Comparison of ENCODE assay signal across 16 cellular contexts in genomic region chr1:32342704-32343103, GRCh38. TPM values are rescaled to one million over a fixed set of nuclear protein-coding genes. Genes with fewer than 3 reads are reported as not detected.
DNase-seq lines count a peak whose midpoint lies in the region; ATAC-seq, FAIRE-seq and TF ChIP-seq lines count a peak whose summit lies in the region.
"Had no signal": no experiment of that assay in that cellular context is flagged by ENCODE, and none has a peak within 500 bp of the region (broad histone marks: within the 10 kb centered on the region; RNA-seq: fewer than 3 reads in every experiment).

No MANE protein-coding gene starts in this region.

- ATAC-seq in K562 = no peak

- no peaks in the 10 kb centered on the region for H3K9me3 Mint-ChIP-seq in activated CD4-positive, alpha-beta T cell treated with anti-CD3 and anti-CD28 coated beads, Interleukin-2, amount 10 ng/mL, durations not matched to agents 24 days and 14 days
- H3K9me3 Mint-ChIP-seq: GM23338 had no signal

- H3K9me3 ChIP-seq in BLaER1 treated with 17β-estradiol and CSF1 and Interleukin-3, amounts not matched to agents 10 nM and 100 nM (replicated peaks in 1 of 11) = no peaks in the 10 kb centered on the region
- H3K9me3 ChIP-seq in K562 (replicated peaks; ENCODE audit: control insufficient read depth, insufficient read depth, low read depth, low read length) = no peaks in the 10 kb centered on the region
- no peaks in the 10 kb centered on the region for H3K9me3 ChIP-seq in SK-N-SH
- H3K9me3 ChIP-seq: MG63 had no signal

- peaks cover 7% of the 10 kb centered on the region for H3K27me3 Mint-ChIP-seq in activated CD4-positive, alpha-beta T cell treated with anti-CD3 and anti-CD28 coated beads, Interleukin-2, amount 10 ng/mL, durations not matched to agents 24 days and 14 days

- no peaks in the 10 kb centered on the region for H3K9me1 ChIP-seq in K562 (ENCODE audit: control insufficient read depth, insufficient read depth, low read length)

- H3K36me3 ChIP-seq in BLaER1 treated with 17β-estradiol and CSF1 and Interleukin-3, amounts not matched to agents 10 nM and 100 nM = no peaks in the 10 kb centered on the region
- no peaks in the 10 kb centered on the region for H3K36me3 ChIP-seq in K562 (ENCODE audit: control insufficient read depth, insufficient read depth, low read length)
- no peaks in the 10 kb centered on the region for H3K36me3 ChIP-seq in SK-N-SH (replicated peaks in 1 of 2; ENCODE audit: control insufficient read depth in 1 of 2, insufficient read depth in 2 of 2, low read length in 1 of 2)
- H3K36me3 ChIP-seq: MG63 had no signal

- peaks cover 61 to 89% (median 76%) of the 10 kb centered on the region in 10 experiments for H3K4me1 ChIP-seq in BLaER1 treated with 17β-estradiol and CSF1 and Interleukin-3, amounts not matched to agents 10 nM and 100 nM
- H3K4me1 ChIP-seq in K562 (replicated peaks in 1 of 2; ENCODE audit: control insufficient read depth in 2 of 2, insufficient read depth in 2 of 2, low read length in 2 of 2) = peaks cover 24 to 47% of the 10 kb centered on the region in 2 experiments; a peak in 4 of 5 replicates
- H3K4me1 ChIP-seq in SK-N-SH (ENCODE audit: control insufficient read depth in 1 of 2, insufficient read depth in 2 of 2, low read depth in 1 of 2, low read length in 1 of 2) = no peaks in the 10 kb centered on the region; a peak in 1 of 4 replicates

- no peak for DNase-seq in activated CD4-positive, alpha-beta T cell treated with anti-CD3 and anti-CD28 coated beads, Interleukin-2, amount 10 ng/mL, durations not matched to agents 24 days and 14 days
- DNase-seq in activated CD4-positive, alpha-beta T cell treated with anti-CD3 and anti-CD28 coated beads, Interleukin-2, amount 50 U/mL, for 4 hours = no peak
- DNase-seq in K562 (ENCODE audit: extremely low read depth in 1 of 4, low spot score in 3 of 4) = no peak
- no peak for DNase-seq in SK-N-SH
- no peak for DNase-seq in erythroblast (lab: John Stamatoyannopoulos, UW)
- DNase-seq: C1 segment of cervical spinal cord, DMS 273 treated with DMSO at 0.1 percent for 48 hours, GF-D8, MG63, NCI-H1092, NCI-H524 had no signal

- peaks cover 20% of the 10 kb centered on the region for H3K4me1 Mint-ChIP-seq in activated CD4-positive, alpha-beta T cell treated with anti-CD3 and anti-CD28 coated beads, Interleukin-2, amount 10 ng/mL, durations not matched to agents 24 days and 14 days

- TF ChIP-seq POLR2A in K562 (conservative IDR thresholded peaks at IDR 0.05) = no peak
- no peak for TF ChIP-seq POLR2A in erythroblast (IDR thresholded peaks at IDR 0.05; ENCODE audit: low read length)

- no TSS peak for BruUV-seq in K562 (replicated peaks; lab: Mats Ljungman, UMichigan)

- no peaks in the 10 kb centered on the region for H3F3A ChIP-seq in SK-N-SH (replicated peaks; ENCODE audit: insufficient read depth)

- in situ Hi-C loops in K562 (cut with MboI) = no loop called here

- peaks cover 0 to 10% (median 0%) of the 10 kb centered on the region in 11 experiments; a peak in 1 of 22 replicates for H3K27me3 ChIP-seq in BLaER1 treated with 17β-estradiol and CSF1 and Interleukin-3, amounts not matched to agents 10 nM and 100 nM
- H3K27me3 ChIP-seq in K562 (ENCODE audit: control insufficient read depth in 2 of 2, insufficient read depth in 2 of 2, low read length in 2 of 2) = no peaks in the 10 kb centered on the region
- H3K27me3 ChIP-seq in SK-N-SH (ENCODE audit: insufficient read depth) = no peaks in the 10 kb centered on the region
- H3K27me3 ChIP-seq: MG63 had no signal

- H3K4me2 ChIP-seq in BLaER1 treated with 17β-estradiol and CSF1 and Interleukin-3, amounts not matched to agents 10 nM and 100 nM = peak overlapping the region; percentile 56 to 73 (median 61)
- H3K4me2 ChIP-seq in K562 (ENCODE audit: insufficient read depth, low read length) (no peak overlapping the region), SK-N-SH (no peak overlapping the region)
- H3K4me2 ChIP-seq: GM23338 had no signal

- CTCF ChIA-PET in K562 (lab: Yijun Ruan, JAX; ENCODE audit: low intra/inter-chr PET ratio) = no interaction called here
- CTCF ChIA-PET in SK-N-SH (lab: Yijun Ruan, JAX) = no interaction called here

- TF ChIP-seq CTCF in K562 (IDR thresholded peaks at IDR 0.05 in 2 of 3, conservative IDR thresholded peaks at IDR 0.05 in 1 of 3; ENCODE audit: insufficient read depth in 2 of 3, low read depth in 1 of 3, low read length in 3 of 3) = no peak
- no peak for TF ChIP-seq CTCF in SK-N-SH (IDR thresholded peaks at IDR 0.05)

- no peaks in the 10 kb centered on the region for H3K79me2 ChIP-seq in K562 (ENCODE audit: control insufficient read depth, insufficient read depth, low read length)
- H3K79me2 ChIP-seq in SK-N-SH (ENCODE audit: insufficient read depth) = no peaks in the 10 kb centered on the region

- H3K4me3 Mint-ChIP-seq in activated CD4-positive, alpha-beta T cell treated with anti-CD3 and anti-CD28 coated beads, Interleukin-2, amount 10 ng/mL, durations not matched to agents 24 days and 14 days = peak overlapping the region; percentile 46
- H3K4me3 Mint-ChIP-seq: GM23338 had no signal

- POLR2A ChIA-PET in K562 (lab: Yijun Ruan, JAX) = interaction anchor here (0.6 to 2.2 kb wide), 6 partner anchors 9 to 278 kb away, joined by 3 to 9 read pairs (median 4); no protein-coding TSS in a partner anchor
- POLR2A ChIA-PET in SK-N-SH (lab: Yijun Ruan, JAX) = no interaction called here

- intact Hi-C loops in activated CD4-positive, alpha-beta T cell treated with anti-CD3 and anti-CD28 coated beads, Interleukin-2, amount 10 ng/mL, durations not matched to agents 24 days and 14 days (cut with micrococcal nuclease) = no loop called here
- intact Hi-C loops in K562 (cut with micrococcal nuclease) = no loop called here

- TF ChIP-seq EP300 in K562 (IDR thresholded peaks at IDR 0.05; ENCODE audit: low read length) (no peak), SK-N-SH (IDR thresholded peaks at IDR 0.05; ENCODE audit: borderline replicate concordance in 1 of 2, low read depth in 1 of 2, low read length in 1 of 2) (no peak)

- H3K4me3 ChIP-seq in BLaER1 treated with 17β-estradiol and CSF1 and Interleukin-3, amounts not matched to agents 10 nM and 100 nM = no peak overlapping the region
- no peak overlapping the region for H3K4me3 ChIP-seq in K562
- H3K4me3 ChIP-seq in SK-N-SH (ENCODE audit: low read depth in 2 of 2, low read length in 1 of 2) = no peak overlapping the region
- H3K4me3 ChIP-seq: GM23338, MG63 had no signal

- TF ChIP-seq RAD21 in K562 (CRISPR knock-in tag; conservative IDR thresholded peaks at IDR 0.05 in 1 of 2, IDR thresholded peaks at IDR 0.05 in 1 of 2) (no peak), SK-N-SH (IDR thresholded peaks at IDR 0.05; ENCODE audit: low read length) (no peak)

- peak overlapping the region in 2 of 11 experiments; percentile 41 to 44; a peak in 2 of 22 replicates for H3K27ac ChIP-seq in BLaER1 treated with 17β-estradiol and CSF1 and Interleukin-3, amounts not matched to agents 10 nM and 100 nM
- no peak overlapping the region for H3K27ac ChIP-seq in K562 (ENCODE audit: extremely low read depth, low read depth, low read length)
- no peak overlapping the region for H3K27ac ChIP-seq in SK-N-SH (ENCODE audit: low read depth in 2 of 2, low read length in 1 of 2)
- H3K27ac ChIP-seq: KMS-11 had no signal

- H2AFZ ChIP-seq in K562 (ENCODE audit: low read depth, low read length) (no peak overlapping the region), SK-N-SH (ENCODE audit: low read depth) (no peak overlapping the region)
- H2AFZ ChIP-seq: GM23338 had no signal

- no peak for FAIRE-seq in K562 (lab: Jason Lieb, UNC)
- FAIRE-seq: GM12892 had no signal

- H3K27ac Mint-ChIP-seq in activated CD4-positive, alpha-beta T cell treated with anti-CD3 and anti-CD28 coated beads, Interleukin-2, amount 10 ng/mL, durations not matched to agents 24 days and 14 days = no peak overlapping the region
- H3K27ac Mint-ChIP-seq: GM23338 had no signal

- no peak overlapping the region; a peak in 1 of 22 replicates for H3K9ac ChIP-seq in BLaER1 treated with 17β-estradiol and CSF1 and Interleukin-3, amounts not matched to agents 10 nM and 100 nM
- H3K9ac ChIP-seq in K562 (ENCODE audit: insufficient read depth in 1 of 2, low read depth in 2 of 2, low read length in 2 of 2) (no peak overlapping the region), SK-N-SH (no peak overlapping the region)
- H3K9ac ChIP-seq: KMS-11 had no signal

- 85% methylated on average over 10 of the region's 10 CpGs for WGBS in K562 (ENCODE audit: insufficient coverage, low coverage, missing lambda C conversion rate)
- 91% methylated on average over 10 of the region's 10 CpGs for WGBS in SK-N-SH (ENCODE audit: low lambda C conversion rate)

- H4K20me1 ChIP-seq in BLaER1 treated with 17β-estradiol and CSF1 and Interleukin-3, amounts not matched to agents 10 nM and 100 nM = peaks cover 0 to 15% (median 0%) of the 10 kb centered on the region in 11 experiments; a peak in 9 of 22 replicates
- H4K20me1 ChIP-seq in K562 (replicated peaks; ENCODE audit: control insufficient read depth, insufficient read depth, low read length) (no peaks in the 10 kb centered on the region), SK-N-SH (ENCODE audit: insufficient read depth) (no peaks in the 10 kb centered on the region)

- no peaks in the 10 kb centered on the region for H3K9me2 ChIP-seq in SK-N-SH

- H3K36me3 Mint-ChIP-seq in activated CD4-positive, alpha-beta T cell treated with anti-CD3 and anti-CD28 coated beads, Interleukin-2, amount 10 ng/mL, durations not matched to agents 24 days and 14 days (ENCODE audit: low read depth) = no peaks in the 10 kb centered on the region

RNA-seq across cellular contexts. Expression of gene MARCKSL1, which starts 6.7 kb away (rescaled TPM):
- 34.8 and 36.6 TPM in 2 replicates for total RNA-seq in activated CD4-positive, alpha-beta T cell treated with anti-CD3 and anti-CD28 coated beads, Interleukin-2, amount 10 ng/mL, durations not matched to agents 24 days and 14 days
- 19.8 and 52.7 TPM in 2 replicates for total RNA-seq in K562 (2011; cell fraction: chromatin; rRNA removed; ENCODE audit: low replicate concordance)
- total RNA-seq in K562 (2011; cell fraction: nucleolus; rRNA removed) = 56.5 and 63.0 TPM in 2 replicates
- total RNA-seq in K562 (2011; cell fraction: nucleoplasm; rRNA removed) = 61.2 and 72.0 TPM in 2 replicates
- total RNA-seq in K562 (2014; rRNA removed) (155 and 188 TPM in 2 replicates), K562 (2014; rRNA removed; fragmentation: Illumina TruSeq; extraction: Trizol) (85.0 and 89.5 TPM in 2 replicates), K562 (2015; rRNA removed; fragmentation: Illumina TruSeq; extraction: Trizol) (99.5 and 102 TPM in 2 replicates), K562 (2021) (236 and 247 TPM in 2 replicates)
- polyA plus RNA-seq in K562 (2011; rRNA removed) (202 and 216 TPM in 2 replicates), K562 (2014; fragmentation: Illumina TruSeq; extraction: Trizol) (325 and 361 TPM in 2 replicates), K562 (2014; fragmentation: Nextera tagmentation; extraction: Ambion mirVana) (10 to 100 TPM; 14.7 to 14.8 TPM), K562 (2014; rRNA removed) (256 and 262 TPM in 2 replicates), SK-N-SH (2012; rRNA removed) (254 and 275 TPM in 2 replicates)
- polyA plus RNA-seq in K562 (2011; cell fraction: cytosol; rRNA removed) = 300 and 303 TPM in 2 replicates
- polyA plus RNA-seq in K562 (2011; cell fraction: nucleus; rRNA removed) = 63.0 and 65.4 TPM in 2 replicates
- 99.2 and 141 TPM in 2 replicates for polyA plus RNA-seq in K562 (2012)
- polyA minus RNA-seq in K562 (2011; rRNA and poly(A)+ RNA removed) = 110 and 133 TPM in 2 replicates
- 77.4 and 89.7 TPM in 2 replicates for polyA minus RNA-seq in K562 (2011; cell fraction: cytosol; rRNA and poly(A)+ RNA removed)
- 30.2 and 47.4 TPM in 2 replicates for polyA minus RNA-seq in K562 (2011; cell fraction: nucleus; rRNA and poly(A)+ RNA removed)
- polyA plus RNA-seq in SK-N-SH (2012; cell fraction: cytosol; rRNA removed) = 257 and 303 TPM in 2 replicates
- polyA plus RNA-seq in SK-N-SH (2012; cell fraction: nucleus; rRNA removed) = 94.4 and 121 TPM in 2 replicates

RNA-seq across cellular contexts. Expression of gene FAM229A, which starts 19.6 kb away (rescaled TPM):
- total RNA-seq in activated CD4-positive, alpha-beta T cell treated with anti-CD3 and anti-CD28 coated beads, Interleukin-2, amount 10 ng/mL, durations not matched to agents 24 days and 14 days = 4.2 and 4.4 TPM in 2 replicates
- total RNA-seq in K562 (2011; cell fraction: chromatin; rRNA removed; ENCODE audit: low replicate concordance) = 86.3 and 131 TPM in 2 replicates
- total RNA-seq in K562 (2011; cell fraction: nucleolus; rRNA removed) = 70.1 and 80.5 TPM in 2 replicates
- 83.9 and 97.2 TPM in 2 replicates for total RNA-seq in K562 (2011; cell fraction: nucleoplasm; rRNA removed)
- total RNA-seq in K562 (2014; rRNA removed) (6.7 and 7.4 TPM in 2 replicates), K562 (2014; rRNA removed; fragmentation: Illumina TruSeq; extraction: Trizol) (3.6 and 4.0 TPM in 2 replicates), K562 (2015; rRNA removed; fragmentation: Illumina TruSeq; extraction: Trizol) (2.9 and 3.4 TPM in 2 replicates), K562 (2021) (11.6 and 12.7 TPM in 2 replicates)
- polyA plus RNA-seq in K562 (2011; rRNA removed) (10.9 and 18.6 TPM in 2 replicates), K562 (2014; fragmentation: Illumina TruSeq; extraction: Trizol) (9.5 and 9.7 TPM in 2 replicates), K562 (2014; fragmentation: Nextera tagmentation; extraction: Ambion mirVana) (under 1 TPM; 0.04 TPM), K562 (2014; rRNA removed) (17.9 and 21.6 TPM in 2 replicates), SK-N-SH (2012; rRNA removed) (8.0 and 10.0 TPM in 2 replicates)
- polyA plus RNA-seq in K562 (2011; cell fraction: cytosol; rRNA removed) = 7.0 and 9.1 TPM in 2 replicates
- polyA plus RNA-seq in K562 (2011; cell fraction: nucleus; rRNA removed) = 76.1 and 118 TPM in 2 replicates
- 9.5 and 33.7 TPM in 2 replicates for polyA plus RNA-seq in K562 (2012)
- polyA minus RNA-seq in K562 (2011; rRNA and poly(A)+ RNA removed) = 4.5 and 5.5 TPM in 2 replicates
- 1.1 and 1.6 TPM in 2 replicates for polyA minus RNA-seq in K562 (2011; cell fraction: cytosol; rRNA and poly(A)+ RNA removed)
- 13.0 and 14.4 TPM in 2 replicates for polyA minus RNA-seq in K562 (2011; cell fraction: nucleus; rRNA and poly(A)+ RNA removed)
- polyA plus RNA-seq in SK-N-SH (2012; cell fraction: cytosol; rRNA removed) = 0.63 and 1.8 TPM in 2 replicates
- 114 and 147 TPM in 2 replicates for polyA plus RNA-seq in SK-N-SH (2012; cell fraction: nucleus; rRNA removed)

RNA-seq across cellular contexts. Expression of gene TSSK3, which starts 19.6 kb away (rescaled TPM):
- 1.0 and 2.3 TPM in 2 replicates for total RNA-seq in activated CD4-positive, alpha-beta T cell treated with anti-CD3 and anti-CD28 coated beads, Interleukin-2, amount 10 ng/mL, durations not matched to agents 24 days and 14 days
- 22.5 and 34.3 TPM in 2 replicates for total RNA-seq in K562 (2011; cell fraction: chromatin; rRNA removed; ENCODE audit: low replicate concordance)
- total RNA-seq in K562 (2011; cell fraction: nucleolus; rRNA removed) = 17.5 and 20.7 TPM in 2 replicates
- 28.9 and 47.3 TPM in 2 replicates for total RNA-seq in K562 (2011; cell fraction: nucleoplasm; rRNA removed)
- total RNA-seq in K562 (2014; rRNA removed) (0.27 and 1.8 TPM in 2 replicates), K562 (2014; rRNA removed; fragmentation: Illumina TruSeq; extraction: Trizol) (1.9 and 2.5 TPM in 2 replicates), K562 (2015; rRNA removed; fragmentation: Illumina TruSeq; extraction: Trizol) (2.8 and 4.3 TPM in 2 replicates), K562 (2021) (2.3 and 3.3 TPM in 2 replicates)
- polyA plus RNA-seq in K562 (2011; rRNA removed) (2.8 and 3.6 TPM in 2 replicates), K562 (2014; fragmentation: Illumina TruSeq; extraction: Trizol) (1.6 and 3.2 TPM in 2 replicates), K562 (2014; fragmentation: Nextera tagmentation; extraction: Ambion mirVana) (under 1 TPM; 0.66 to 0.82 TPM), K562 (2014; rRNA removed) (1.9 and 2.2 TPM in 2 replicates), SK-N-SH (2012; rRNA removed) (0.28 and 0.86 TPM in 2 replicates)
- polyA plus RNA-seq in K562 (2011; cell fraction: cytosol; rRNA removed) = 1.4 and 4.1 TPM in 2 replicates
- 8.9 and 10.3 TPM in 2 replicates for polyA plus RNA-seq in K562 (2011; cell fraction: nucleus; rRNA removed)
- polyA plus RNA-seq in K562 (2012) = 1.8 and 11.1 TPM in 2 replicates
- polyA minus RNA-seq in K562 (2011; rRNA and poly(A)+ RNA removed) = 1.8 and 1.9 TPM in 2 replicates
- not detected in 2 replicates for polyA minus RNA-seq in K562 (2011; cell fraction: cytosol; rRNA and poly(A)+ RNA removed)
- polyA minus RNA-seq in K562 (2011; cell fraction: nucleus; rRNA and poly(A)+ RNA removed) = 3.2 and 4.4 TPM in 2 replicates
- 0.20 and 0.21 TPM in 2 replicates for polyA plus RNA-seq in SK-N-SH (2012; cell fraction: cytosol; rRNA removed)
- 5.2 and 5.6 TPM in 2 replicates for polyA plus RNA-seq in SK-N-SH (2012; cell fraction: nucleus; rRNA removed)
- total RNA-seq: Daoy, GM23338 had no signal
- polyA plus RNA-seq: GM23338 had no signal

RNA-seq across cellular contexts. Expression of gene HDAC1, which starts 50.8 kb away (rescaled TPM):
- 181 and 184 TPM in 2 replicates for total RNA-seq in activated CD4-positive, alpha-beta T cell treated with anti-CD3 and anti-CD28 coated beads, Interleukin-2, amount 10 ng/mL, durations not matched to agents 24 days and 14 days
- 321 and 515 TPM in 2 replicates for total RNA-seq in K562 (2011; cell fraction: chromatin; rRNA removed; ENCODE audit: low replicate concordance)
- 309 and 314 TPM in 2 replicates for total RNA-seq in K562 (2011; cell fraction: nucleolus; rRNA removed)
- total RNA-seq in K562 (2011; cell fraction: nucleoplasm; rRNA removed) = 269 and 306 TPM in 2 replicates
- 169 and 182 TPM in 2 replicates for total RNA-seq in K562 (2014; rRNA removed)
- total RNA-seq in K562 (2014; rRNA removed; fragmentation: Illumina TruSeq; extraction: Trizol) = 193 and 197 TPM in 2 replicates
- total RNA-seq in K562 (2015; rRNA removed; fragmentation: Illumina TruSeq; extraction: Trizol) = 169 and 180 TPM in 2 replicates
- 182 and 185 TPM in 2 replicates for total RNA-seq in K562 (2021)
- 384 and 397 TPM in 2 replicates for polyA plus RNA-seq in K562 (2011; rRNA removed)
- 176 and 327 TPM in 2 replicates for polyA plus RNA-seq in K562 (2011; cell fraction: cytosol; rRNA removed)
- polyA plus RNA-seq in K562 (2011; cell fraction: nucleus; rRNA removed) = 496 and 637 TPM in 2 replicates
- 225 and 429 TPM in 2 replicates for polyA plus RNA-seq in K562 (2012)
- 213 and 224 TPM in 2 replicates for polyA plus RNA-seq in K562 (2014; fragmentation: Illumina TruSeq; extraction: Trizol)
- 100 to 1,000 TPM; 183 to 205 TPM for polyA plus RNA-seq in K562 (2014; fragmentation: Nextera tagmentation; extraction: Ambion mirVana)
- polyA plus RNA-seq in K562 (2014; rRNA removed) = 210 and 239 TPM in 2 replicates
- polyA minus RNA-seq in K562 (2011; rRNA and poly(A)+ RNA removed) = 318 and 361 TPM in 2 replicates
- polyA minus RNA-seq in K562 (2011; cell fraction: cytosol; rRNA and poly(A)+ RNA removed) = 89.8 and 90.4 TPM in 2 replicates
- polyA minus RNA-seq in K562 (2011; cell fraction: nucleus; rRNA and poly(A)+ RNA removed) = 144 and 207 TPM in 2 replicates
- polyA plus RNA-seq in SK-N-SH (2012; rRNA removed) = 172 and 226 TPM in 2 replicates
- 152 and 171 TPM in 2 replicates for polyA plus RNA-seq in SK-N-SH (2012; cell fraction: cytosol; rRNA removed)
- polyA plus RNA-seq in SK-N-SH (2012; cell fraction: nucleus; rRNA removed) = 246 and 333 TPM in 2 replicates

RNA-seq across cellular contexts. Expression of gene BSDC1, which starts 51.5 kb away (rescaled TPM):
- 44.8 and 49.5 TPM in 2 replicates for total RNA-seq in activated CD4-positive, alpha-beta T cell treated with anti-CD3 and anti-CD28 coated beads, Interleukin-2, amount 10 ng/mL, durations not matched to agents 24 days and 14 days
- total RNA-seq in K562 (2011; cell fraction: chromatin; rRNA removed; ENCODE audit: low replicate concordance) = 333 and 446 TPM in 2 replicates
- total RNA-seq in K562 (2011; cell fraction: nucleolus; rRNA removed) = 231 TPM in 2 replicates
- total RNA-seq in K562 (2011; cell fraction: nucleoplasm; rRNA removed) = 315 and 386 TPM in 2 replicates
- total RNA-seq in K562 (2014; rRNA removed) (73.1 and 81.0 TPM in 2 replicates), K562 (2014; rRNA removed; fragmentation: Illumina TruSeq; extraction: Trizol) (60.4 and 68.5 TPM in 2 replicates), K562 (2015; rRNA removed; fragmentation: Illumina TruSeq; extraction: Trizol) (44.0 and 45.1 TPM in 2 replicates), K562 (2021) (73.6 and 84.8 TPM in 2 replicates)
- polyA plus RNA-seq in K562 (2011; rRNA removed) (91.6 and 125 TPM in 2 replicates), K562 (2014; fragmentation: Illumina TruSeq; extraction: Trizol) (92.9 and 96.8 TPM in 2 replicates), K562 (2014; fragmentation: Nextera tagmentation; extraction: Ambion mirVana) (10 to 100 TPM; 10.2 to 14.7 TPM), K562 (2014; rRNA removed) (94.7 and 100 TPM in 2 replicates), SK-N-SH (2012; rRNA removed) (51.0 and 65.7 TPM in 2 replicates)
- polyA plus RNA-seq in K562 (2011; cell fraction: cytosol; rRNA removed) = 59.5 and 90.3 TPM in 2 replicates
- polyA plus RNA-seq in K562 (2011; cell fraction: nucleus; rRNA removed) = 211 and 227 TPM in 2 replicates
- polyA plus RNA-seq in K562 (2012) = 57.3 and 88.0 TPM in 2 replicates
- 52.5 and 61.4 TPM in 2 replicates for polyA minus RNA-seq in K562 (2011; rRNA and poly(A)+ RNA removed)
- 25.3 and 34.6 TPM in 2 replicates for polyA minus RNA-seq in K562 (2011; cell fraction: cytosol; rRNA and poly(A)+ RNA removed)
- 62.3 and 95.3 TPM in 2 replicates for polyA minus RNA-seq in K562 (2011; cell fraction: nucleus; rRNA and poly(A)+ RNA removed)
- polyA plus RNA-seq in SK-N-SH (2012; cell fraction: cytosol; rRNA removed) = 37.8 and 46.0 TPM in 2 replicates
- 138 and 143 TPM in 2 replicates for polyA plus RNA-seq in SK-N-SH (2012; cell fraction: nucleus; rRNA removed)

Comparison
In these comparisons a context has a peak if more than half of its experiments do, and no peak if none do; other contexts are left out.
1. H3K4me2 ChIP-seq: peak in BLaER1 treated with 17β-estradiol and CSF1 and Interleukin-3, amounts not matched to agents 10 nM and 100 nM (11 of 11); none in K562 (single experiment) and SK-N-SH (single experiment).